20 cellular contexts compared by ENCODE assay signal in the genomic region with DNA sequence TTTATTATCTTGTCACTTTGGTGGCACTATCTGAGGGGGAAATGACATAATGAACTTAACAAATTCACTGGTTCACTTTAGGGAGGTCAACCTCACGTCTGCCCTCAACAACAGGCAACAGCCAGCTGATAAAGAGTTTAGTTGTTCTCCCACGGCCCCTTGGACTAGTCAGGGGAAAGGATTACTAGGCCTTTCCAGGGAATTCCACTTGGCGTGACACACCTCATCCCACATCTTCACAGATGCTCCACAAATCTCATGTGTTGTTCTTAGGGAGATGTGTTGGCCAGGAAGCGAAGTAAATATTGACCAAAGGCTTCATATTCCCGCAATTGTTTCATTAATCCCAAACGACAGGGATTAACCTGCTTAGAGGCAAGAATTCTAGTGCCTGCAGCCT.
DNase-seq lines count a peak whose midpoint lies in the region; ATAC-seq, FAIRE-seq and TF ChIP-seq lines count a peak whose summit lies in the region.
"Had no signal": no experiment of that assay in that cellular context is flagged by ENCODE, and none has a peak within 500 bp of the region (broad histone marks: within the 10 kb centered on the region; RNA-seq: fewer than 3 reads in every experiment).

No MANE protein-coding gene starts in this region.

- H3K27ac ChIP-seq in right cardiac atrium (ENCODE audit: low read length) (peak overlapping the region; percentile 13), right atrium auricular region (no peak overlapping the region), mesodermal cell (ENCODE audit: low read depth, low read length, severe bottlenecking) (peak overlapping the region; percentile 51)

- H3K27me3 ChIP-seq in right cardiac atrium (ENCODE audit: control insufficient read depth, insufficient read depth), result no peaks in the 10 kb centered on the region
- no peaks in the 10 kb centered on the region for H3K27me3 ChIP-seq in right atrium auricular region
- no peaks in the 10 kb centered on the region for H3K27me3 ChIP-seq in bronchial epithelial cell (ENCODE audit: control insufficient read depth, insufficient read depth, low read length)
- H3K27me3 ChIP-seq: MG63 had no signal

- DNase-seq in right cardiac atrium (no peak), right atrium auricular region (ENCODE audit: low spot score) (no peak), bronchial epithelial cell (ENCODE audit: low read depth) (peak; percentile 12)
- DNase-seq in stimulated activated CD4-positive, alpha-beta T cell treated with anti-CD3 and anti-CD28 coated beads, Interleukin-12 subunit alpha, Interleukin-12 subunit beta, amount 100 ng/mL, for 4 hours, result no peak
- DNase-seq in activated naive CD4-positive, alpha-beta T cell treated with anti-CD3 and anti-CD28 coated beads, Interleukin-2, amount 50 U/mL, for 16 hours, result no peak
- DNase-seq: C1 segment of cervical spinal cord; CD8-positive, alpha-beta memory T cell; DMS79 treated with DMSO at 0.1 percent for 48 hours; IMR-90; Karpas-422; MG63; NCI-H1092; NCI-H146; NCI-H2081 treated with DMSO at 0.1 percent for 48 hours; NCI-H510A; PC-3; RPMI8226 had no signal

- no peaks in the 10 kb centered on the region for H3K9me3 ChIP-seq in right cardiac atrium (ENCODE audit: control insufficient read depth, low read length)
- H3K9me3 ChIP-seq in right atrium auricular region, result no peaks in the 10 kb centered on the region
- H3K9me3 ChIP-seq in mesodermal cell (ENCODE audit: control insufficient read depth, low read length), result no peaks in the 10 kb centered on the region
- H3K9me3 ChIP-seq: MG63 had no signal

- intact Hi-C loops in right cardiac atrium (cut with DNase I), result no loop called here

- ATAC-seq in right cardiac atrium (peak in 1 of 2 donors; percentile 78), HG02938 (IDR thresholded peaks at IDR 0.05; ENCODE audit: unreplicated experiment) (no peak)
- ATAC-seq: PC-3 had no signal

- 58% methylated on average over 6 of the region's 6 CpGs for WGBS in right cardiac atrium
- WGBS in mesodermal cell (ENCODE audit: insufficient coverage in 2 of 2), 2 experiments, result 71 to 78% methylated on average over 2 to 4 of the region's 6 CpGs

- H3K36me3 ChIP-seq in right atrium auricular region (peaks cover 6% of the 10 kb centered on the region), bronchial epithelial cell (ENCODE audit: control insufficient read depth, insufficient read depth, low read length) (no peaks in the 10 kb centered on the region), mesodermal cell (ENCODE audit: control insufficient read depth, insufficient read depth, low read length) (no peaks in the 10 kb centered on the region)
- H3K36me3 ChIP-seq: MG63 had no signal

- no peak for TF ChIP-seq CTCF in right atrium auricular region (IDR thresholded peaks at IDR 0.05)
- no peak for TF ChIP-seq CTCF in bronchial epithelial cell (IDR thresholded peaks at IDR 0.05; ENCODE audit: insufficient read depth, low read length, severe bottlenecking)

- FAIRE-seq in bronchial epithelial cell (lab: Jason Lieb, UNC), result no peak
- FAIRE-seq: HTR-8/SVneo had no signal

- H3K4me3 ChIP-seq in right cardiac atrium (ENCODE audit: low read length) (no peak overlapping the region), right atrium auricular region (no peak overlapping the region), bronchial epithelial cell (ENCODE audit: low read depth, low read length) (no peak overlapping the region), mesodermal cell (ENCODE audit: extremely low read depth, insufficient read depth, low read length, poor library complexity, severe bottlenecking) (no peak overlapping the region)
- H3K4me3 ChIP-seq: MG63 had no signal

- H3K4me1 ChIP-seq in right cardiac atrium (ENCODE audit: control insufficient read depth, insufficient read depth, low read length) (no peaks in the 10 kb centered on the region), right atrium auricular region (no peaks in the 10 kb centered on the region), mesodermal cell (ENCODE audit: control insufficient read depth, insufficient read depth, low read length, poor library complexity, severe bottlenecking) (peaks cover 29% of the 10 kb centered on the region)

Comparison
In these comparisons a context has a peak if more than half of its experiments do, and no peak if none do; other contexts are left out.
1. H3K27ac ChIP-seq: peak in right cardiac atrium (single experiment) and mesodermal cell (single experiment); none in right atrium auricular region (0 of 2).